In the genomic region with DNA sequence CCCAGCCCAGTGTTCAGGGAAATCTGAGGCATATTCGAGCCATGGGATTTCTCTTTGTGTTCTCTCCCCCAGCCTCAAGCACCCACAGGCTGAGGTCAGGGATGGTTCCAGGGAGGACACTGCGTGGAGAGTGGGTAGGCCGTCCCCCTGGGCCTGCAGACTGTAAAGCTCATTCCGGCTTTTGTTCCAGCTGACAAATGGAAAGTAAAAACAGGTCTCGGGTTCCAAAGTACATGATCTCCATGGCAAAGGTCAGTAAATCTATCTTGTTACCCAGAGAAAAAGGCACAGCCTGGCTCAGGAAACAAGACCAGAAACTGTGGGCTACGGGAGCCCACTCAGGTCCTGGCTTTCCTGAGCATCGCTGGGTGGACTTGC, we compare ENCODE assay signal across 28 cellular contexts.
A peak's percentile ranks its signal among the peaks of the same experiment; 100 is the strongest.
DNase-seq lines count a peak whose midpoint lies in the region; ATAC-seq and TF ChIP-seq lines count a peak whose summit lies in the region.
"Had no signal": no experiment of that assay in that cellular context is flagged by ENCODE, and none has a peak within 500 bp of the region (broad histone marks: within the 10 kb centered on the region; RNA-seq: fewer than 3 reads in every experiment).

No MANE protein-coding gene starts in this region.

- no peak overlapping the region for H3K4me3 ChIP-seq in ectodermal cell (ENCODE audit: insufficient read depth, low read depth, low read length)
- H3K4me3 ChIP-seq in hepatocyte: no peak overlapping the region
- no peak overlapping the region for H3K4me3 ChIP-seq in neuronal stem cell (ENCODE audit: low read length in 2 of 2)
- no peak overlapping the region for H3K4me3 ChIP-seq in thyroid gland (replicated peaks in 1 of 3)
- H3K4me3 ChIP-seq: GM12878, lung, uterus had no signal

- H2BK5ac ChIP-seq in neuronal stem cell (ENCODE audit: low read length): no peak overlapping the region

- peaks cover 6% of the 10 kb centered on the region for H4K20me1 ChIP-seq in hepatocyte (ENCODE audit: insufficient read depth, poor library complexity, severe bottlenecking)

- peaks cover 9% of the 10 kb centered on the region for H3K79me1 ChIP-seq in neuronal stem cell (ENCODE audit: low read depth, low read length)

- peak overlapping the region; percentile 30 for H2AK5ac ChIP-seq in neuronal stem cell (ENCODE audit: low read depth, low read length)

- no peak overlapping the region for H4K8ac ChIP-seq in neuronal stem cell (ENCODE audit: low read depth, low read length)

- ATAC-seq in HG02885 (IDR thresholded peaks at IDR 0.05; ENCODE audit: poor library complexity, unreplicated experiment): no peak
- no peak for ATAC-seq in activated CD4-positive, CD25-positive, alpha-beta regulatory T cell treated with anti-CD3 and anti-CD28 coated beads, Interleukin-2, amount 50 U/mL, for 24 hours
- ATAC-seq: GM12878; stimulated activated naive B cell treated with anti-CD40 and anti-IgM and Interleukin-4, amounts not matched to agents 10 μg/mL and 1 μg/mL and 100 μg/mL, for 72 hours had no signal

- no peaks in the 10 kb centered on the region for H3K9me2 ChIP-seq in hepatocyte (replicated peaks; ENCODE audit: insufficient read depth)

- H3K23ac ChIP-seq in neuronal stem cell (ENCODE audit: low read depth, low read length, poor library complexity): no peak overlapping the region

- no peak overlapping the region for H3K4ac ChIP-seq in neuronal stem cell (ENCODE audit: low read length)

- peaks cover 73% of the 10 kb centered on the region for H3K79me2 ChIP-seq in hepatocyte

- no peak for DNase-seq in hepatocyte (ENCODE audit: low spot score)
- no peak for DNase-seq in neuronal stem cell (ENCODE audit: low spot score)
- no peak for DNase-seq in thyroid gland
- DNase-seq in GM03348 (ENCODE audit: low spot score): no peak
- DNase-seq: activated CD4-positive, alpha-beta T cell treated with anti-CD3 and anti-CD28 coated beads for 4 hours; activated T-cell treated with anti-CD3 and anti-CD28 coated beads for 4 hours; anterior cingulate cortex; BE2C; CD8-positive, alpha-beta memory T cell; cortex of kidney; EL; foreskin melanocyte; H9; KG1; NCI-H1092 treated with DMSO at 0.1 percent for 48 hours; NCI-H1694 treated with DMSO at 0.1 percent for 48 hours; NCI-H2171; NCI-H82; SIG-M5; stimulated activated naive B cell treated with anti-CD40 and anti-IgM and Interleukin-4, amounts not matched to agents 10 μg/mL and 1 μg/mL and 100 μg/mL, for 72 hours; SW 1271; uterus had no signal

- H3K27me3 ChIP-seq in ectodermal cell (ENCODE audit: control insufficient read depth, insufficient read depth, low read length, poor library complexity, severe bottlenecking) (no peaks in the 10 kb centered on the region), hepatocyte (no peaks in the 10 kb centered on the region), neuronal stem cell (ENCODE audit: control insufficient read depth in 3 of 3, insufficient read depth in 3 of 3, low read depth in 1 of 3, low read length in 3 of 3) (no peaks in the 10 kb centered on the region), thyroid gland (no peaks in the 10 kb centered on the region)
- H3K27me3 ChIP-seq: BE2C, uterus had no signal

- no peaks in the 10 kb centered on the region for H3K36me3 ChIP-seq in ectodermal cell (ENCODE audit: control insufficient read depth, insufficient read depth, low read length)
- no peaks in the 10 kb centered on the region for H3K36me3 ChIP-seq in hepatocyte (replicated peaks; ENCODE audit: insufficient read depth, low read depth)
- H3K36me3 ChIP-seq in neuronal stem cell (replicated peaks in 1 of 2; ENCODE audit: control insufficient read depth in 2 of 2, insufficient read depth in 2 of 2, low read length in 2 of 2): no peaks in the 10 kb centered on the region
- no peaks in the 10 kb centered on the region for H3K36me3 ChIP-seq in thyroid gland
- H3K36me3 ChIP-seq: BE2C, neutrophil, uterus had no signal

- no peak overlapping the region for H4K91ac ChIP-seq in neuronal stem cell (ENCODE audit: low read depth, low read length, poor library complexity)

- no peak for TF ChIP-seq POLR2A in thyroid gland (IDR thresholded peaks at IDR 0.05)

- H2BK15ac ChIP-seq in neuronal stem cell (ENCODE audit: low read length): no peak overlapping the region

- 63 to 64% methylated on average over 7 of the region's 7 CpGs for WGBS in ectodermal cell, 2 experiments
- WGBS in hepatocyte (ENCODE audit: low lambda C conversion rate, missing lambda C conversion rate): 45% methylated on average over 7 of the region's 7 CpGs
- no CpG with 5 or more reads among the region's 7 CpGs for WGBS in neuronal stem cell (ENCODE audit: extremely low coverage in 2 of 2, insufficient read length in 2 of 2, insufficient replicate concordance in 1 of 2), 2 donors
- WGBS in thyroid gland, 2 donors: 74 to 100% methylated on average over 3 to 7 of the region's 7 CpGs

- H3K4me2 ChIP-seq in hepatocyte: peak overlapping the region; percentile 68
- H3K4me2 ChIP-seq in neuronal stem cell (ENCODE audit: insufficient read depth, low read length, poor library complexity, severe bottlenecking): no peak overlapping the region

- H2BK120ac ChIP-seq in neuronal stem cell (ENCODE audit: low read depth, low read length): no peak overlapping the region

- intact Hi-C loops in thyroid gland (cut with DNase I): no loop called here

- H2AFZ ChIP-seq in hepatocyte: no peak overlapping the region
- peak overlapping the region; percentile 8 for H2AFZ ChIP-seq in neuronal stem cell (ENCODE audit: low read length)

- H3K4me1 ChIP-seq in ectodermal cell (ENCODE audit: control insufficient read depth, insufficient read depth, low read length): peaks cover 44% of the 10 kb centered on the region
- H3K4me1 ChIP-seq in hepatocyte (ENCODE audit: insufficient read depth): peaks cover 56% of the 10 kb centered on the region
- peaks cover 17 to 29% of the 10 kb centered on the region in 2 donors for H3K4me1 ChIP-seq in neuronal stem cell (ENCODE audit: control insufficient read depth in 2 of 2, insufficient read depth in 1 of 2, low read depth in 1 of 2, low read length in 2 of 2)
- H3K4me1 ChIP-seq in thyroid gland: peaks cover 40 to 53% of the 10 kb centered on the region in 2 donors

- H3K27ac ChIP-seq in ectodermal cell (ENCODE audit: insufficient read depth, low read depth, low read length, poor library complexity, severe bottlenecking) (peak overlapping the region; percentile 69), hepatocyte (peak overlapping the region; percentile 94), neuronal stem cell (replicated peaks; ENCODE audit: low read length) (no peak overlapping the region), thyroid gland (peak overlapping the region; percentile 88 to 94 (median 93))
- H3K27ac ChIP-seq: neutrophil had no signal

- peak overlapping the region; percentile 29 for H3K18ac ChIP-seq in neuronal stem cell (ENCODE audit: low read length)

- H3K9ac ChIP-seq in neuronal stem cell (ENCODE audit: low read depth, low read length, poor library complexity): no peak overlapping the region

- TF ChIP-seq CTCF in hepatocyte (IDR thresholded peaks at IDR 0.05; ENCODE audit: poor library complexity): no peak
- TF ChIP-seq CTCF in thyroid gland (IDR thresholded peaks at IDR 0.05): no peak

- H2BK12ac ChIP-seq in neuronal stem cell (ENCODE audit: low read length): no peak overlapping the region

- H3K9me3 ChIP-seq in ectodermal cell (ENCODE audit: control insufficient read depth, low read length): no peaks in the 10 kb centered on the region
- H3K9me3 ChIP-seq in hepatocyte (ENCODE audit: low read depth): no peaks in the 10 kb centered on the region
- no peaks in the 10 kb centered on the region for H3K9me3 ChIP-seq in neuronal stem cell (replicated peaks in 1 of 2; ENCODE audit: control insufficient read depth in 2 of 2, insufficient read depth in 1 of 2, low read depth in 1 of 2, low read length in 2 of 2)
- no peaks in the 10 kb centered on the region for H3K9me3 ChIP-seq in thyroid gland
- H3K9me3 ChIP-seq: BE2C, neutrophil, uterus had no signal

- H3K14ac ChIP-seq in neuronal stem cell (ENCODE audit: low read length): no peak overlapping the region
